11 cellular contexts compared by ENCODE assay signal in genomic region chrX:57906790-57907189, GRCh38. TPM values are rescaled to one million over a fixed set of nuclear protein-coding genes. Genes with fewer than 3 reads are reported as not detected.
DNase-seq lines count a peak whose midpoint lies in the region; ATAC-seq, FAIRE-seq and TF ChIP-seq lines count a peak whose summit lies in the region.
"Had no signal": no experiment of that assay in that cellular context is flagged by ENCODE, and none has a peak within 500 bp of the region (broad histone marks: within the 10 kb centered on the region; RNA-seq: fewer than 3 reads in every experiment).

No MANE protein-coding gene starts in this region.

- peak; percentile 47 for FAIRE-seq in GM12891 (lab: Jason Lieb, UNC)

- H3K9me3 ChIP-seq in testis: no peaks in the 10 kb centered on the region

- peak overlapping the region; percentile 74 for H3K4me3 Mint-ChIP-seq in activated T-helper 17 cell treated with anti-CD3 and anti-CD28 coated beads, Interleukin-2, amount 50 U/mL, for 72 hours

- H3K27ac Mint-ChIP-seq in activated T-helper 17 cell treated with anti-CD3 and anti-CD28 coated beads, Interleukin-2, amount 50 U/mL, for 72 hours: peak overlapping the region; percentile 16

- TF ChIP-seq POLR2A in GM12891 (IDR thresholded peaks at IDR 0.05; ENCODE audit: low read depth, low read length) (no peak), testis (IDR thresholded peaks at IDR 0.05) (no peak)

- H3K36me3 Mint-ChIP-seq in activated T-helper 17 cell treated with anti-CD3 and anti-CD28 coated beads, Interleukin-2, amount 50 U/mL, for 72 hours (ENCODE audit: low read depth): peaks cover 20% of the 10 kb centered on the region

- no peak overlapping the region for H3K27ac ChIP-seq in testis

- H3K4me3 ChIP-seq in testis: no peak overlapping the region

- H3K4me1 ChIP-seq in testis: no peaks in the 10 kb centered on the region

- H3K9me3 Mint-ChIP-seq in activated T-helper 17 cell treated with anti-CD3 and anti-CD28 coated beads, Interleukin-2, amount 50 U/mL, for 72 hours: no peaks in the 10 kb centered on the region

- H3K36me3 ChIP-seq in testis (ENCODE audit: low read depth, missing control alignments): no peaks in the 10 kb centered on the region

- no peaks in the 10 kb centered on the region for H3K27me3 ChIP-seq in testis

- intact Hi-C loops in testis (cut with DNase I; ENCODE audit: low total_unique reads): no loop called here

- no peak for TF ChIP-seq CTCF in testis (IDR thresholded peaks at IDR 0.05)

- no peak for ATAC-seq in activated T-helper 17 cell treated with anti-CD3 and anti-CD28 coated beads, Interleukin-2, amount 50 U/mL, for 72 hours (replicated peaks)
- ATAC-seq in GM19035 (IDR thresholded peaks at IDR 0.05; ENCODE audit: unreplicated experiment) (no peak), HG03457 (IDR thresholded peaks at IDR 0.05; ENCODE audit: unreplicated experiment) (no peak)

- no peaks in the 10 kb centered on the region for H3K27me3 Mint-ChIP-seq in activated T-helper 17 cell treated with anti-CD3 and anti-CD28 coated beads, Interleukin-2, amount 50 U/mL, for 72 hours

- DNase-seq in ACHN (peak; percentile 27), GM12891 (ENCODE audit: insufficient read length, low spot score) (no peak), inferior parietal cortex (ENCODE audit: extremely low spot score) (peak; percentile 6), SHP77 (lab: John Stamatoyannopoulos, UW) (no peak), testis (no peak)
- DNase-seq: activated CD4-positive, alpha-beta T cell treated with anti-CD3 and anti-CD28 coated beads, Interleukin-2, amount 50 U/mL, for 48 hours; DMS153; NCI-H510A treated with DMSO at 0.1 percent for 48 hours had no signal

- H3K4me1 Mint-ChIP-seq in activated T-helper 17 cell treated with anti-CD3 and anti-CD28 coated beads, Interleukin-2, amount 50 U/mL, for 72 hours: peaks cover 22% of the 10 kb centered on the region

- in situ Hi-C loops in ACHN (cut with HindIII; ENCODE audit: low pct_ligation_motif_present, low pct_unique_long_range_greater_than_20kb, low sequenced_read_pairs): no loop called here

- 44 to 70% methylated on average over 1 of the region's 1 CpG for WGBS in testis, 2 donors

TF ChIP-seq in GM12891, 5 proteins besides CTCF, POLR2A, EP300 and RAD21:
- TF ChIP-seq POLR2AphosphoS5 (IDR thresholded peaks at IDR 0.05; ENCODE audit: low read depth, low read length) (no peak), POU2F2 (IDR thresholded peaks at IDR 0.05; ENCODE audit: low read depth, low read length) (no peak), PAX5 (IDR thresholded peaks at IDR 0.05; ENCODE audit: insufficient read depth, low read length, severe bottlenecking) (no peak), SPI1 (IDR thresholded peaks at IDR 0.05; ENCODE audit: low read depth, low read length) (no peak), TAF1 (IDR thresholded peaks at IDR 0.05; ENCODE audit: low read depth, low read length) (no peak)

RNA-seq across cellular contexts. Expression of gene ZXDA, which starts 3.5 kb away (rescaled TPM):
- 0.86 TPM for polyA plus RNA-seq in GM12891 (2012; ENCODE audit: low read depth, missing spikeins)
- total RNA-seq in activated T-helper 17 cell treated with anti-CD3 and anti-CD28 coated beads, Interleukin-2, amount 50 U/mL, for 72 hours: 1 to 10 TPM; 2.2 to 4.6 TPM
- total RNA-seq in testis: 1 to 10 TPM; 4.7 to 5.2 TPM
- 1.4 TPM for polyA plus RNA-seq in testis (ENCODE audit: insufficient read depth, low read depth, low replicate concordance)

Comparison
In these comparisons a context has a peak if more than half of its experiments do, and no peak if none do; other contexts are left out.
1. DNase-seq: peak in ACHN (single experiment) and inferior parietal cortex (single experiment); none in GM12891 (single experiment), SHP77 (0 of 2) and testis (single experiment).